24 cellular contexts compared by ENCODE assay signal in genomic region chr15:42603978-42604377, GRCh38. TPM values are rescaled to one million over a fixed set of nuclear protein-coding genes. Genes with fewer than 3 reads are reported as not detected.
A peak's percentile ranks its signal among the peaks of the same experiment; 100 is the strongest.
DNase-seq lines count a peak whose midpoint lies in the region; ATAC-seq, FAIRE-seq and TF ChIP-seq lines count a peak whose summit lies in the region.
"Had no signal": no experiment of that assay in that cellular context is flagged by ENCODE, and none has a peak within 500 bp of the region (broad histone marks: within the 10 kb centered on the region; RNA-seq: fewer than 3 reads in every experiment).

No MANE protein-coding gene starts in this region.

- H3K4me1 Mint-ChIP-seq in activated naive CD4-positive, alpha-beta T cell treated with anti-CD3 and anti-CD28 coated beads, Interleukin-2, amount 50 U/mL, for 24 hours = peaks cover 38% of the 10 kb centered on the region
- peaks cover 49% of the 10 kb centered on the region for H3K4me1 Mint-ChIP-seq in activated CD8-positive, alpha-beta T cell treated with anti-CD3 and anti-CD28 coated beads for 36 hours (ENCODE audit: low read depth)
- peaks cover 53 to 62% (median 56%) of the 10 kb centered on the region in 3 donors for H3K4me1 Mint-ChIP-seq in naive B cell

- DNase-seq in activated naive CD4-positive, alpha-beta T cell treated with anti-CD3 and anti-CD28 coated beads, Interleukin-2, amount 50 U/mL, for 72 hours (ENCODE audit: low spot score in 2 of 2) = no peak
- no peak for DNase-seq in GM19239 (ENCODE audit: insufficient read length, low spot score)
- no peak for DNase-seq in activated CD8-positive, alpha-beta T cell treated with anti-CD3 and anti-CD28 coated beads for 36 hours
- DNase-seq in naive B cell = no peak
- no peak for DNase-seq in amygdala (lab: John Stamatoyannopoulos, UW)
- DNase-seq in stimulated activated CD4-positive, alpha-beta T cell treated with anti-CD3 and anti-CD28 coated beads, Interleukin-1b, Interleukin-23, amount 100 ng/mL, for 48 hours = no peak
- DNase-seq: C1 segment of cervical spinal cord, DMS79 treated with DMSO at 0.1 percent for 48 hours, KBM-7, NCI-H1417 treated with DMSO at 0.1 percent for 48 hours, NCI-H187 treated with DMSO at 0.1 percent for 48 hours, NCI-H226, NCI-H524, NCI-H82, PC-3, RPMI8226, SHP77 treated with DMSO at 0.1 percent for 48 hours had no signal

- FAIRE-seq in GM19239 (lab: Jason Lieb, UNC) = peak; percentile 52
- FAIRE-seq: A549, G401.6 had no signal

- no peaks in the 10 kb centered on the region for H3K27me3 Mint-ChIP-seq in activated naive CD4-positive, alpha-beta T cell treated with anti-CD3 and anti-CD28 coated beads, Interleukin-2, amount 50 U/mL, for 24 hours
- no peaks in the 10 kb centered on the region for H3K27me3 Mint-ChIP-seq in activated CD8-positive, alpha-beta T cell treated with anti-CD3 and anti-CD28 coated beads for 36 hours
- no peaks in the 10 kb centered on the region for H3K27me3 Mint-ChIP-seq in naive B cell

- peak overlapping the region; percentile 45 for H3K4me3 Mint-ChIP-seq in activated naive CD4-positive, alpha-beta T cell treated with anti-CD3 and anti-CD28 coated beads, Interleukin-2, amount 50 U/mL, for 24 hours
- H3K4me3 Mint-ChIP-seq in activated CD8-positive, alpha-beta T cell treated with anti-CD3 and anti-CD28 coated beads for 36 hours = no peak overlapping the region
- peak overlapping the region in 5 of 8 donors; percentile 16 to 73 (median 26) for H3K4me3 Mint-ChIP-seq in naive B cell
- H3K4me3 Mint-ChIP-seq: GM23338 had no signal

- intact Hi-C loops in activated CD8-positive, alpha-beta T cell treated with anti-CD3 and anti-CD28 coated beads for 36 hours (cut with micrococcal nuclease) = no loop called here

- ATAC-seq in activated naive CD4-positive, alpha-beta T cell treated with anti-CD3 and anti-CD28 coated beads, Interleukin-2, amount 50 U/mL, for 72 hours = no peak
- no peak for ATAC-seq in activated CD8-positive, alpha-beta T cell treated with anti-CD3 and anti-CD28 coated beads for 36 hours
- ATAC-seq in naive B cell (ENCODE audit: low read depth in 2 of 2) = no peak
- no peak for ATAC-seq in GM21737 (IDR thresholded peaks at IDR 0.05; ENCODE audit: unreplicated experiment)
- ATAC-seq: A549, GM23338, HCT116, PC-3, SK-N-SH treated with all-trans-retinoic acid at 6 μM for 48 hours had no signal

- no peaks in the 10 kb centered on the region for H3K9me3 Mint-ChIP-seq in activated naive CD4-positive, alpha-beta T cell treated with anti-CD3 and anti-CD28 coated beads, Interleukin-2, amount 50 U/mL, for 24 hours
- no peaks in the 10 kb centered on the region for H3K9me3 Mint-ChIP-seq in activated naive CD4-positive, alpha-beta T cell treated with anti-CD3 and anti-CD28 coated beads, Interleukin-2, amount 50 U/mL, for 72 hours
- no peaks in the 10 kb centered on the region for H3K9me3 Mint-ChIP-seq in activated CD8-positive, alpha-beta T cell treated with anti-CD3 and anti-CD28 coated beads for 36 hours
- H3K9me3 Mint-ChIP-seq in naive B cell = peaks cover 0 to 12% (median 5%) of the 10 kb centered on the region in 7 donors

- POLR2A ChIA-PET in activated CD8-positive, alpha-beta T cell treated with anti-CD3 and anti-CD28 coated beads for 36 hours (lab: Charles Lee) = no interaction called here

- peaks cover 3% of the 10 kb centered on the region for H3K36me3 Mint-ChIP-seq in activated naive CD4-positive, alpha-beta T cell treated with anti-CD3 and anti-CD28 coated beads, Interleukin-2, amount 50 U/mL, for 24 hours
- peaks cover 4 to 5% of the 10 kb centered on the region in 2 donors for H3K36me3 Mint-ChIP-seq in activated naive CD4-positive, alpha-beta T cell treated with anti-CD3 and anti-CD28 coated beads, Interleukin-2, amount 50 U/mL, for 72 hours
- H3K36me3 Mint-ChIP-seq in activated CD8-positive, alpha-beta T cell treated with anti-CD3 and anti-CD28 coated beads for 36 hours (ENCODE audit: low read depth) = peaks cover 9% of the 10 kb centered on the region
- peaks cover 5 to 13% of the 10 kb centered on the region in 2 donors for H3K36me3 Mint-ChIP-seq in naive B cell

- no peak for TF ChIP-seq CTCF in activated CD8-positive, alpha-beta T cell treated with anti-CD3 and anti-CD28 coated beads for 36 hours (IDR thresholded peaks at IDR 0.05)

- CTCF ChIA-PET in activated CD8-positive, alpha-beta T cell treated with anti-CD3 and anti-CD28 coated beads for 36 hours (lab: Charles Lee) = no interaction called here

- H3K27ac Mint-ChIP-seq in activated naive CD4-positive, alpha-beta T cell treated with anti-CD3 and anti-CD28 coated beads, Interleukin-2, amount 50 U/mL, for 24 hours = no peak overlapping the region
- no peak overlapping the region for H3K27ac Mint-ChIP-seq in activated naive CD4-positive, alpha-beta T cell treated with anti-CD3 and anti-CD28 coated beads, Interleukin-2, amount 50 U/mL, for 72 hours
- H3K27ac Mint-ChIP-seq in activated CD8-positive, alpha-beta T cell treated with anti-CD3 and anti-CD28 coated beads for 36 hours = peak overlapping the region; percentile 60
- H3K27ac Mint-ChIP-seq in naive B cell = peak overlapping the region in 4 of 6 donors; percentile 13 to 79 (median 47)
- H3K27ac Mint-ChIP-seq: GM23338 had no signal

RNA-seq across cellular contexts. Expression of gene STARD9, which starts 28.6 kb away (rescaled TPM):
- total RNA-seq in activated naive CD4-positive, alpha-beta T cell treated with anti-CD3 and anti-CD28 coated beads, Interleukin-2, amount 50 U/mL, for 72 hours = 1 to 10 TPM; 6.5 to 7.4 TPM
- 1 to 10 TPM; 4.8 to 6.4 TPM for total RNA-seq in activated CD8-positive, alpha-beta T cell treated with anti-CD3 and anti-CD28 coated beads for 36 hours
- polyA plus RNA-seq in naive B cell (ENCODE audit: low read depth in 6 of 6) = 1 to 10 TPM in 3 of 6 donors, under 1 TPM in 3; 0.28 to 1.9 (median 0.91) TPM

RNA-seq across cellular contexts. Expression of gene HAUS2, which starts 55.3 kb away (rescaled TPM):
- total RNA-seq in activated naive CD4-positive, alpha-beta T cell treated with anti-CD3 and anti-CD28 coated beads, Interleukin-2, amount 50 U/mL, for 72 hours = 10 to 100 TPM; 37.2 to 87.9 TPM
- 10 to 100 TPM; 45.3 to 48.8 TPM for total RNA-seq in activated CD8-positive, alpha-beta T cell treated with anti-CD3 and anti-CD28 coated beads for 36 hours
- polyA plus RNA-seq in naive B cell (ENCODE audit: low read depth in 6 of 6) = 10 to 100 TPM; 13.1 to 32.8 (median 22.3) TPM

RNA-seq across cellular contexts. Expression of gene LRRC57, which starts 55.4 kb away (rescaled TPM):
- total RNA-seq in activated naive CD4-positive, alpha-beta T cell treated with anti-CD3 and anti-CD28 coated beads, Interleukin-2, amount 50 U/mL, for 72 hours = 10 to 100 TPM; 16.1 to 29.6 TPM
- 10 to 100 TPM; 13.7 to 15.1 TPM for total RNA-seq in activated CD8-positive, alpha-beta T cell treated with anti-CD3 and anti-CD28 coated beads for 36 hours
- 1 to 10 TPM in 5 of 6 donors, under 1 TPM in 1; 0.06 to 8.1 (median 7.0) TPM for polyA plus RNA-seq in naive B cell (ENCODE audit: low read depth in 6 of 6)

Comparison
In these comparisons a context has a peak if more than half of its experiments do, and no peak if none do; other contexts are left out.
1. H3K27ac Mint-ChIP-seq: peak in activated CD8-positive, alpha-beta T cell treated with anti-CD3 and anti-CD28 coated beads for 36 hours (single experiment) and naive B cell (4 of 6); none in activated naive CD4-positive, alpha-beta T cell treated with anti-CD3 and anti-CD28 coated beads, Interleukin-2, amount 50 U/mL, for 24 hours (single experiment) and activated naive CD4-positive, alpha-beta T cell treated with anti-CD3 and anti-CD28 coated beads, Interleukin-2, amount 50 U/mL, for 72 hours (0 of 2).